In the genomic region with DNA sequence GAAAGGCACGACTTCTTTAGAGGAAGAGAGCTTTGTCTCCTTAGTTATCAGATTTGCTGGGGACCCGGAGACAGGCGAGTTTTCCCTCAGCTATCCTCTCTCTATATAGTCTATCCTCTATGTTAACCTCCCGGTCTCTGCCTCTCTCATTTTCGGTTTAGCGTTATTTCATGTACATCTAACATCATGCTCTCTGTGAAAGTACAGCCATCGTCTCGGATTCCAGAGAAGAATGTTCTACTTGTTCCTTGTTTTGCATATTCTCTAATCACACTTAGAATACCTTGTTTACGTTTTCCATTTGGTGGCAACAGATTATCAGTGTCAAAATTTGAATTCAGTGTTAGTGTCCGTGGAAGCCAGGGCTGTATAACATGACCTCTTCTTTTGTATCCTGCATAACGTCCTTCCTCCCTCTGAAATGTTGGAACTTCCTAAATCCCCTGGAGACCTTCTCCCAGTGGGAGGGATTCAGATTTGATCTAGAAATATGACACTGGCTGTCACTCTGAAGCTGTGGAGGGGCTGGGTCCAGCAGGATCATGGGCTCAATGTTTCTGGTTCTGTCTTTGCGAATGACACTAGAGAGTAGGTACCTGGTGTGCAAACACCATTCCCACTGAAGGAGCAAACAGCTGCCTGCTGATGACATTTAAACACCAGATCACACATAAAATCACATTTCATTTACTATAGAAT, we compare ENCODE assay signal across 8 cellular contexts.
DNase-seq lines count a peak whose midpoint lies in the region; ATAC-seq and TF ChIP-seq lines count a peak whose summit lies in the region.

No MANE protein-coding gene starts in this region.

- no peaks in the 10 kb centered on the region for H3K9me3 ChIP-seq in muscle layer of colon (ENCODE audit: low read length)

- intact Hi-C loops in posterior cingulate gyrus (cut with DNase I): no loop called here

- H3K36me3 Mint-ChIP-seq in effector memory CD8-positive, alpha-beta T cell (ENCODE audit: insufficient read depth): no peaks in the 10 kb centered on the region

- TF ChIP-seq CTCF in GM06990 (IDR thresholded peaks at IDR 0.05; ENCODE audit: insufficient read depth, low read length, poor library complexity, severe bottlenecking): no peak

- ATAC-seq in GM21529 (IDR thresholded peaks at IDR 0.05; ENCODE audit: unreplicated experiment): peak; percentile 39
- ATAC-seq in effector memory CD8-positive, alpha-beta T cell (replicated peaks): no peak
- ATAC-seq in GM19328 (IDR thresholded peaks at IDR 0.05; ENCODE audit: unreplicated experiment): no peak

- H3K4me3 ChIP-seq in GM06990 (replicated peaks; ENCODE audit: low read depth, low read length): peak overlapping the region; percentile 68
- peak overlapping the region; percentile 30 to 84 for H3K4me3 ChIP-seq in muscle layer of colon (ENCODE audit: low read depth in 1 of 2, low read length in 2 of 2)

- H3K27me3 ChIP-seq in GM06990 (replicated peaks; ENCODE audit: control insufficient read depth, insufficient read depth, low read length) (no peaks in the 10 kb centered on the region; the same call in none of the 2 replicates), muscle layer of colon (ENCODE audit: control insufficient read depth in 1 of 2, insufficient read depth in 2 of 2, low read length in 2 of 2) (no peaks in the 10 kb centered on the region)

- peaks cover 3 to 7% of the 10 kb centered on the region in 2 donors for H3K4me1 Mint-ChIP-seq in effector memory CD8-positive, alpha-beta T cell (ENCODE audit: low read depth in 2 of 2)

- no peak overlapping the region for H3K27ac ChIP-seq in muscle layer of colon (ENCODE audit: low read depth, low read length)

- peak overlapping the region; percentile 65 to 69 for H3K4me3 Mint-ChIP-seq in effector memory CD8-positive, alpha-beta T cell

- H3K27ac Mint-ChIP-seq in effector memory CD8-positive, alpha-beta T cell: no peak overlapping the region

- H3K36me3 ChIP-seq in GM06990 (ENCODE audit: control insufficient read depth, insufficient read depth, low read length): no peaks in the 10 kb centered on the region
- no peaks in the 10 kb centered on the region for H3K36me3 ChIP-seq in muscle layer of colon (ENCODE audit: insufficient read depth, low read length)

- H3K27me3 Mint-ChIP-seq in effector memory CD8-positive, alpha-beta T cell: peaks cover 31 to 48% of the 10 kb centered on the region in 2 donors

- no peaks in the 10 kb centered on the region for H3K9me3 Mint-ChIP-seq in effector memory CD8-positive, alpha-beta T cell

- H3K9ac ChIP-seq in muscle layer of colon (ENCODE audit: low read length): peak overlapping the region; percentile 63

- DNase-seq in GM06990 (ENCODE audit: extremely low read depth, insufficient read length): no peak
- peak; percentile 6 for DNase-seq in NCI-H69 (lab: John Stamatoyannopoulos, UW)
- DNase-seq in effector memory CD8-positive, alpha-beta T cell: no peak
- DNase-seq in midbrain (lab: John Stamatoyannopoulos, UW): no peak
- DNase-seq in posterior cingulate gyrus: no peak

- H3K4me1 ChIP-seq in muscle layer of colon (ENCODE audit: insufficient read depth, low read length): no peaks in the 10 kb centered on the region
